Comparison of ENCODE assay signal across 15 cellular contexts in the genomic region with DNA sequence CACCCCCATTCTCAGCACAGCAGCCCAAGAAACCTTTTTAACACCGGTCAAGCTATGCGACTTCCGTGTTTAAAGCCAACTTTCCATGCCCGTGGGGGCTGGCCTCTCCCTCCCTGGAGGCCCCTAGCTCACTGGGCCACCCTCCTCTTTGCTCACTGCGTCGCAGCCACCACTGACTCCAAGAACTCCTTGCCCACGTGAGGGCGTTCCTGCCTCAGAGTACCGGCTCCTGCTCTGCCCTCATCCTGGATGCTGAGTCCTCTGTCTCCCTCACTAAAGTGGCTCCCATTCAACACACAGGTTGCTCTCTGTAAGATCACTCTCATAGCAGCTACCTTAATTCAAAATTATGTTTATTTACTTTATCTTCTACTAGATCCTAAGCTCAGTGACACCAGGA. TPM values are rescaled to one million over a fixed set of nuclear protein-coding genes. Genes with fewer than 3 reads are reported as not detected.
DNase-seq lines count a peak whose midpoint lies in the region; ATAC-seq and TF ChIP-seq lines count a peak whose summit lies in the region.
"Had no signal": no experiment of that assay in that cellular context is flagged by ENCODE, and none has a peak within 500 bp of the region (broad histone marks: within the 10 kb centered on the region; RNA-seq: fewer than 3 reads in every experiment).

No MANE protein-coding gene starts in this region.

- H3K36me3 ChIP-seq in suprapubic skin, result no peaks in the 10 kb centered on the region

- no peak for TF ChIP-seq POLR2A in suprapubic skin (IDR thresholded peaks at IDR 0.05)

- no peak for TF ChIP-seq CTCF in suprapubic skin (IDR thresholded peaks at IDR 0.05)

- no peaks in the 10 kb centered on the region for H3K27me3 ChIP-seq in suprapubic skin

- peaks cover 21% of the 10 kb centered on the region for H3K4me1 ChIP-seq in suprapubic skin

- DNase-seq in NCI-H82 (lab: John Stamatoyannopoulos, UW) (peak; percentile 78), cerebellum (ENCODE audit: low spot score) (peak; percentile 74), left lobe of liver (ENCODE audit: low spot score) (peak; percentile 39), suprapubic skin (ENCODE audit: low spot score in 2 of 2) (no peak), NCI-H146 treated with DMSO at 0.1 percent for 48 hours (lab: John Stamatoyannopoulos, UW; ENCODE audit: unreplicated experiment) (no peak)
- DNase-seq in stimulated activated CD8-positive, alpha-beta memory T cell treated with anti-CD3 and anti-CD28 coated beads, Interleukin-4, amount 100 ng/mL, for 48 hours, result no peak
- DNase-seq: activated CD4-positive, alpha-beta T cell treated with anti-CD3 and anti-CD28 coated beads for 48 hours; Kasumi-1; NCI-H146; right cardiac atrium; RPMI8226; stimulated activated CD4-positive, alpha-beta T cell treated with anti-CD3 and anti-CD28 coated beads, Interleukin-4, amount 100 ng/mL, for 24 hours; T-helper 2 cell had no signal

- ATAC-seq in left lobe of liver, result no peak
- ATAC-seq in GM18517 (IDR thresholded peaks at IDR 0.05; ENCODE audit: unreplicated experiment), result no peak
- ATAC-seq: right cardiac atrium; stimulated activated memory B cell treated with anti-CD40 and anti-IgM and Interleukin-4, amounts not matched to agents 10 μg/mL and 1 μg/mL and 100 μg/mL, for 72 hours had no signal

- H3K4me3 ChIP-seq in suprapubic skin, result no peak overlapping the region

- H3K9me3 ChIP-seq in suprapubic skin, result no peaks in the 10 kb centered on the region

- TF ChIP-seq EP300 in suprapubic skin (IDR thresholded peaks at IDR 0.05), result no peak

- WGBS in suprapubic skin, result 42% methylated on average over 9 of the region's 9 CpGs

- peak overlapping the region; percentile 42 for H3K27ac ChIP-seq in suprapubic skin

RNA-seq across cellular contexts. Expression of gene BDH1, which starts 8.2 kb away (rescaled TPM):
- total RNA-seq in cerebellum, result 15.3 TPM
- 279 TPM for total RNA-seq in left lobe of liver
- 10 to 100 TPM; 40.7 to 70.7 (median 43.1) TPM for total RNA-seq in suprapubic skin

Comparison
In these comparisons a context has a peak if more than half of its experiments do, and no peak if none do; other contexts are left out.
1. DNase-seq: peak in NCI-H82 (single experiment), cerebellum (single experiment) and left lobe of liver (single experiment); none in suprapubic skin (0 of 2), stimulated activated CD8-positive, alpha-beta memory T cell treated with anti-CD3 and anti-CD28 coated beads, Interleukin-4, amount 100 ng/mL, for 48 hours (single experiment) and NCI-H146 treated with DMSO at 0.1 percent for 48 hours (single experiment).